ENCODE assay signal across 8 cellular contexts in genomic region chr12:64124511-64125197, GRCh38.
"Had no signal": no experiment of that assay in that cellular context is flagged by ENCODE, and none has a peak within 500 bp of the region (broad histone marks: within the 10 kb centered on the region; RNA-seq: fewer than 3 reads in every experiment).

No MANE protein-coding gene starts in this region.

- H3K4me3 Mint-ChIP-seq: activated naive CD8-positive, alpha-beta T cell; natural killer cell had no signal

- H3K27ac Mint-ChIP-seq: activated naive CD8-positive, alpha-beta T cell; natural killer cell had no signal

- H3K36me3 Mint-ChIP-seq: activated naive CD8-positive, alpha-beta T cell; natural killer cell had no signal

- H3K27me3 ChIP-seq: uterus had no signal

- H3K9me3 ChIP-seq: uterus had no signal

- H3K9me3 Mint-ChIP-seq: natural killer cell had no signal

- H3K4me1 Mint-ChIP-seq: natural killer cell had no signal

- H3K4me3 ChIP-seq: coronary artery, skin epidermis, uterus had no signal

- DNase-seq: anterior cingulate cortex; effector memory CD4-positive, alpha-beta T cell; natural killer cell; uterus had no signal

- H3K36me3 ChIP-seq: uterus had no signal

- ATAC-seq: left lobe of liver, natural killer cell had no signal

- H3K4me1 ChIP-seq: uterus had no signal
